12 cellular contexts compared by ENCODE assay signal in the genomic region with DNA sequence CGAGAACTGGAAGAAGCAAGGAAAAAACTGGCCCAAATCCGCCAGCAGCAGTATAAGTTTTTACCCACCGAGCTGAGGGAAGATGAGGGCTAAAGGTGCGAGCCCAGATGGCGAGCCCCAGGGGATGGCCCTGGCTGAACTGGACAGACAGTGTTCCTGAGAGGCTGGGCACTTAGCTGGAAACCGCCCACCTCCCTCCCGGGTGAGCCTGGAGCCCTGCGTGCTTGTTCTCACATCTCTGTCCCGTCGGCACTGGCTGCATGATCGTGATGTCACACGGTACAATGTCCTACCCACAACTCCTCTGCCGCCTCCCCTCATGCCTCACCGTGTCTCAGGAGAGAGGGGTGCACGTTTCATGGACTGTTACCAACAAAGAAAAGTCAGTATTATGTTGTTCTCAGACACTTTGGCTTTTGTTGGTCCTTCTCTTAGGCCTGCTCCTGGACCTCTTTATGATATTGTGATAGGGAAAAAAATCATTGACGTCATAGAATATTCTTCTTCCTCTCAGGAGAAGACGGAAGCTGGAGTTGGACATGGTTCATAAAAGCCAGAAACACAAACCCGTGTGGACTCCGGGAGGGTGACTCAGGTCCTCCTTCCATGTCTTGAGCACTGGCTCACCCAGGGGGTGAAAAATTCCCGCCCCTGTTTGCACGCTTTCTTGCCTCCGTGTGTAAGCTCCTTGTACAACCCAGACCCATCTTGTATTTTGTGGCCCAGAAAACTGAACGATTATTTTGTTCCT.
"Had no signal": no experiment of that assay in that cellular context is flagged by ENCODE, and none has a peak within 500 bp of the region (broad histone marks: within the 10 kb centered on the region; RNA-seq: fewer than 3 reads in every experiment).

No MANE protein-coding gene starts in this region.

- ATAC-seq: stimulated activated effector memory CD8-positive, alpha-beta T cell treated with anti-CD3 and anti-CD28 coated beads, Interleukin-12 subunit alpha, Interleukin-12 subunit beta, amount 100 ng/mL, for 72 hours; T-cell had no signal

- H3K4me2 ChIP-seq: hepatocyte had no signal

- H3K27ac Mint-ChIP-seq: activated naive CD8-positive, alpha-beta T cell treated with anti-CD3 and anti-CD28 coated beads for 36 hours; stimulated activated effector memory CD8-positive, alpha-beta T cell treated with anti-CD3 and anti-CD28 coated beads, Interleukin-12 subunit alpha, Interleukin-12 subunit beta, amount 100 ng/mL, for 72 hours; T-cell had no signal

- H3K9me3 Mint-ChIP-seq: activated naive CD8-positive, alpha-beta T cell treated with anti-CD3 and anti-CD28 coated beads for 36 hours; stimulated activated effector memory CD8-positive, alpha-beta T cell treated with anti-CD3 and anti-CD28 coated beads, Interleukin-12 subunit alpha, Interleukin-12 subunit beta, amount 100 ng/mL, for 72 hours; T-cell had no signal

- H3K27me3 ChIP-seq: hepatocyte, ovary, tibial nerve had no signal

- H2AFZ ChIP-seq: hepatocyte had no signal

- H3K4me3 ChIP-seq: hepatocyte, ovary, skin epidermis, tibial nerve had no signal

- H3K36me3 Mint-ChIP-seq: activated naive CD8-positive, alpha-beta T cell treated with anti-CD3 and anti-CD28 coated beads for 36 hours; stimulated activated effector memory CD8-positive, alpha-beta T cell treated with anti-CD3 and anti-CD28 coated beads, Interleukin-12 subunit alpha, Interleukin-12 subunit beta, amount 100 ng/mL, for 72 hours; T-cell had no signal

- H3K27me3 Mint-ChIP-seq: activated naive CD8-positive, alpha-beta T cell treated with anti-CD3 and anti-CD28 coated beads for 36 hours had no signal

- H3K79me2 ChIP-seq: hepatocyte had no signal

- DNase-seq: activated CD4-positive, alpha-beta T cell treated with anti-CD3 and anti-CD28 coated beads for 1 hour; activated CD4-positive, alpha-beta T cell treated with anti-CD3 and anti-CD28 coated beads, Interleukin-2, amount 50 U/mL, for 48 hours; activated gamma-delta T cell treated with Interleukin-2 at 50 U/mL for 16 hours; activated naive CD8-positive, alpha-beta T cell treated with anti-CD3 and anti-CD28 coated beads for 36 hours; activated T-cell treated with anti-CD3 and anti-CD28 coated beads, Interleukin-2, amount 50 U/mL, for 48 hours; ovary; T-cell; T1000 had no signal

- H3K4me1 Mint-ChIP-seq: activated naive CD8-positive, alpha-beta T cell treated with anti-CD3 and anti-CD28 coated beads for 36 hours; stimulated activated effector memory CD8-positive, alpha-beta T cell treated with anti-CD3 and anti-CD28 coated beads, Interleukin-12 subunit alpha, Interleukin-12 subunit beta, amount 100 ng/mL, for 72 hours; T-cell had no signal

- H3K4me3 Mint-ChIP-seq: activated naive CD8-positive, alpha-beta T cell treated with anti-CD3 and anti-CD28 coated beads for 36 hours; stimulated activated effector memory CD8-positive, alpha-beta T cell treated with anti-CD3 and anti-CD28 coated beads, Interleukin-12 subunit alpha, Interleukin-12 subunit beta, amount 100 ng/mL, for 72 hours; T-cell had no signal

- H3K9me3 ChIP-seq: ovary, tibial nerve had no signal

- H3K36me3 ChIP-seq: ovary had no signal

- H3K27ac ChIP-seq: hepatocyte, ovary, skin epidermis, tibial nerve had no signal
